1 cellular context compared by ENCODE assay signal in the genomic region with DNA sequence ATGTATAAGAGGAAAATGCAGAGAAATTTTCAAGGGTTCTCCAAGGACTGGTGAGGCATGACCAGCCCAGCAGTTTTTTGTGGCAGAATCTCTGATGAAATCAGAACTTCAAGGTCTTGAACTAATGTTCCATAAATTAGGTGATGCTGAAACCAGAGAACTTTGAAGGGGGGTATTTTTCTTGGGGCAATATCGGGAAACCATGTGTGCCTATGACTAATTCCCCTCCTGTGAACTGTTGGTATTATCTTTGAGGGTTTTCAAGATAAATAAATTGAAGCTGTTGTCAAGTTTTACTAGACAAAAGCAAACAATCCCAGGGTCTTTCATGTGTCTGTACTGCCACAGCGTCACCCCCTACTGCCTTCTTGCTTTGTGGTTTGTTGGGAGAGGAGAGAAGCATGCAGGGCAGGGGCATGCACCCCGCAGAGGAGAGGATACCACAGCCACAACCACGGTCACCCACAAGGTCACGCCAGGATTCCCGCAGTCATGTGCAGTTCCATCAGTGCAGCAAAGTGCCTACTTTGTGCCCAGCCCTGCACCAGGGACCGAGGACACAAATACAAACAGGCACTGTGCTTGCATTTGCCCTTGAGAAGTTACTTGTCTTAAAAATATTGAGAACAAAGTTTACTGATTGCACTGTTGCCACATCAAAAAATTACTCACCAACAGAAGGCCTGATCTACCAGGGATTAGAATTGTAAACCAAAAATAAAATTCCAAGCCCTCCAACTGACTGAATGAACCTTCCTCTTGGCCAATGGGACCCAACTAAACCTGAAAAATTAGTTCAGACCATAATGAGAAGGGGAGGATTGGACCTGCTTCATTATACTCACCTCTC.
A peak's percentile ranks its signal among the peaks of the same experiment; 100 is the strongest.
TF ChIP-seq lines count a peak whose summit lies in the region.

No MANE protein-coding gene starts in this region.

TF ChIP-seq in K562, 482 proteins besides CTCF, POLR2A, EP300 and RAD21 (continued from another document):
- TF ChIP-seq, protein P1, sequence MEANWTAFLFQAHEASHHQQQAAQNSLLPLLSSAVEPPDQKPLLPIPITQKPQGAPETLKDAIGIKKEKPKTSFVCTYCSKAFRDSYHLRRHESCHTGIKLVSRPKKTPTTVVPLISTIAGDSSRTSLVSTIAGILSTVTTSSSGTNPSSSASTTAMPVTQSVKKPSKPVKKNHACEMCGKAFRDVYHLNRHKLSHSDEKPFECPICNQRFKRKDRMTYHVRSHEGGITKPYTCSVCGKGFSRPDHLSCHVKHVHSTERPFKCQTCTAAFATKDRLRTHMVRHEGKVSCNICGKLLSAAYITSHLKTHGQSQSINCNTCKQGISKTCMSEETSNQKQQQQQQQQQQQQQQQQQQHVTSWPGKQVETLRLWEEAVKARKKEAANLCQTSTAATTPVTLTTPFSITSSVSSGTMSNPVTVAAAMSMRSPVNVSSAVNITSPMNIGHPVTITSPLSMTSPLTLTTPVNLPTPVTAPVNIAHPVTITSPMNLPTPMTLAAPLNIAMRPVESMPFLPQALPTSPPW (CRISPR knock-in tag; IDR thresholded peaks at IDR 0.05) = peak; percentile 50
- TF ChIP-seq ZKSCAN8 (CRISPR knock-in tag; IDR thresholded peaks at IDR 0.05) = no peak
- TF ChIP-seq JUND (IDR thresholded peaks at IDR 0.05; ENCODE audit: borderline replicate concordance, low read depth, low read length) = 0 out of 2 replicates have a peak, but pooled peaks have one; percentile 20
- no peak for TF ChIP-seq JUND (tag; IDR thresholded peaks at IDR 0.05; ENCODE audit: borderline replicate concordance, low read depth, low read length)
- TF ChIP-seq ZBTB17 (CRISPR knock-in tag; IDR thresholded peaks at IDR 0.05) = peak; percentile 96
- TF ChIP-seq ZNF589 (CRISPR knock-in tag; IDR thresholded peaks at IDR 0.05; ENCODE audit: low read depth) = no peak
- TF ChIP-seq ZNF436 (CRISPR knock-in tag; IDR thresholded peaks at IDR 0.05) = no peak
- TF ChIP-seq, protein P2, sequence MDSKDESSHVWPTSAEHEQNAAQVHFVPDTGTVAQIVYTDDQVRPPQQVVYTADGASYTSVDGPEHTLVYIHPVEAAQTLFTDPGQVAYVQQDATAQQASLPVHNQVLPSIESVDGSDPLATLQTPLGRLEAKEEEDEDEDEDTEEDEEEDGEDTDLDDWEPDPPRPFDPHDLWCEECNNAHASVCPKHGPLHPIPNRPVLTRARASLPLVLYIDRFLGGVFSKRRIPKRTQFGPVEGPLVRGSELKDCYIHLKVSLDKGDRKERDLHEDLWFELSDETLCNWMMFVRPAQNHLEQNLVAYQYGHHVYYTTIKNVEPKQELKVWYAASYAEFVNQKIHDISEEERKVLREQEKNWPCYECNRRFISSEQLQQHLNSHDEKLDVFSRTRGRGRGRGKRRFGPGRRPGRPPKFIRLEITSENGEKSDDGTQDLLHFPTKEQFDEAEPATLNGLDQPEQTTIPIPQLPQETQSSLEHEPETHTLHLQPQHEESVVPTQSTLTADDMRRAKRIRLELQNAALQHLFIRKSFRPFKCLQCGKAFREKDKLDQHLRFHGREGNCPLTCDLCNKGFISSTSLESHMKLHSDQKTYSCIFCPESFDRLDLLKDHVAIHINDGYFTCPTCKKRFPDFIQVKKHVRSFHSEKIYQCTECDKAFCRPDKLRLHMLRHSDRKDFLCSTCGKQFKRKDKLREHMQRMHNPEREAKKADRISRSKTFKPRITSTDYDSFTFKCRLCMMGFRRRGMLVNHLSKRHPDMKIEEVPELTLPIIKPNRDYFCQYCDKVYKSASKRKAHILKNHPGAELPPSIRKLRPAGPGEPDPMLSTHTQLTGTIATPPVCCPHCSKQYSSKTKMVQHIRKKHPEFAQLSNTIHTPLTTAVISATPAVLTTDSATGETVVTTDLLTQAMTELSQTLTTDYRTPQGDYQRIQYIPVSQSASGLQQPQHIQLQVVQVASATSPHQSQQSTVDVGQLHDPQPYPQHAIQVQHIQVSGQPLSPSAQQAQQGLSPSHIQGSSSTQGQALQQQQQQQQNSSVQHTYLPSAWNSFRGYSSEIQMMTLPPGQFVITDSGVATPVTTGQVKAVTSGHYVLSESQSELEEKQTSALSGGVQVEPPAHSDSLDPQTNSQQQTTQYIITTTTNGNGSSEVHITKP (IDR thresholded peaks at IDR 0.05; ENCODE audit: partially characterized antibody) = peak; percentile 74
- no peak for TF ChIP-seq PHB2 (IDR thresholded peaks at IDR 0.05; ENCODE audit: low read depth)
- TF ChIP-seq, protein P3, sequence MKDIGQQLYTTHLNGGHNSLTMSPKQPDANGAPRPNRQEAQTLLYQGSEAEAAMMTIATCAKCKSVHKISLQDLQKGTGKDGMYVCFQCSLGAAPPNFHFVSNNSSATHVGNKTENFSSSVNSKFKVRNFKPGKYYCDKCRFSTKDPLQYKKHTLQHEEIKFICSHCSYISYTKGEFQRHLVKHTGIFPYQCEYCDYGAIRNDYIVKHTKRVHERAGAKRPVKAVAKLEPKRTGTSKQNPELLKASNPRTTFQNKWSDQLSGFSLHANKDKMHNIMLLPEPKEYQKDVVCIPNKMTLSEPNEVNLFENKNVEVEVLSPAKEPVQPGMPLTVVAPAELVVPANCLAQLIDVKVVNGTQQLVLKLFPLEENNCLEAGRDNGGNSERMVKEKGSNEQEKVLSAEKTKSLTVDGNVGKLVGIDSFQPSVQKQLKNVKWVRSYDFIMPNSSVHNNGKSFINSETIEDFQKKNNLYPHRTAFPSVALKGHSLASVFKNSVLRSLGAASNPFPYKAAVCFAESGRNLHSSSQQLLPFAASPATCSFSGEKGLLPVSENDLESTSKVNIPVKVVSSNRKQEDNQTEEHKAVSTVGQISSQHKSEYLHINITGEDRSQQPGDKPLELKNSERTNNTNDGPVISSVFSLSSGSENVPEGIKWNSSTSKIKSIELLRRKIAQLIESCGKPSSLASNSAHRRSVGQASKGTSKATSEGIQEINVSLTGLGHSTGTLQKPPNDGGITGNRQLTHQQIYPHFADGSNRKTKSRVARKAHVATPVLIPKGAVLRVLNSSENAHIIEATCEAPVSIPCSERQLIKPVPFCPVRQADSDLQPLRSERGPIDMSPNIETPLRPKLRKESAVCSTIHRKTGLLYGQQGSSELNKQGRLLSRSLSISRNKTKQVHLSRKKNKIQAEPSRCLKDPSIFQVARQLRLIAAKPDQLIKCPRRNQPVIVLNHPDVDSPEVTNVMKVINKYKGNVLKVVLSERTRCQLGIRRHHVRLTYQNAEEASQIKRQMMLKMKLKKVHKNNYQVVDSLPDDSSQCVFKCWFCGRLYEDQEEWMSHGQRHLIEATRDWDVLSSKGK (CRISPR knock-in tag; IDR thresholded peaks at IDR 0.05) = no peak
- no peak for TF ChIP-seq CHD2 (IDR thresholded peaks at IDR 0.05; ENCODE audit: low read depth, low read length)
- TF ChIP-seq, protein P4, sequence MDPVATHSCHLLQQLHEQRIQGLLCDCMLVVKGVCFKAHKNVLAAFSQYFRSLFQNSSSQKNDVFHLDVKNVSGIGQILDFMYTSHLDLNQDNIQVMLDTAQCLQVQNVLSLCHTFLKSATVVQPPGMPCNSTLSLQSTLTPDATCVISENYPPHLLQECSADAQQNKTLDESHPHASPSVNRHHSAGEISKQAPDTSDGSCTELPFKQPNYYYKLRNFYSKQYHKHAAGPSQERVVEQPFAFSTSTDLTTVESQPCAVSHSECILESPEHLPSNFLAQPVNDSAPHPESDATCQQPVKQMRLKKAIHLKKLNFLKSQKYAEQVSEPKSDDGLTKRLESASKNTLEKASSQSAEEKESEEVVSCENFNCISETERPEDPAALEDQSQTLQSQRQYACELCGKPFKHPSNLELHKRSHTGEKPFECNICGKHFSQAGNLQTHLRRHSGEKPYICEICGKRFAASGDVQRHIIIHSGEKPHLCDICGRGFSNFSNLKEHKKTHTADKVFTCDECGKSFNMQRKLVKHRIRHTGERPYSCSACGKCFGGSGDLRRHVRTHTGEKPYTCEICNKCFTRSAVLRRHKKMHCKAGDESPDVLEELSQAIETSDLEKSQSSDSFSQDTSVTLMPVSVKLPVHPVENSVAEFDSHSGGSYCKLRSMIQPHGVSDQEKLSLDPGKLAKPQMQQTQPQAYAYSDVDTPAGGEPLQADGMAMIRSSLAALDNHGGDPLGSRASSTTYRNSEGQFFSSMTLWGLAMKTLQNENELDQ (CRISPR knock-in tag; IDR thresholded peaks at IDR 0.05; ENCODE audit: borderline replicate concordance) = no peak
- no peak for TF ChIP-seq MYC (IDR thresholded peaks at IDR 0.05; ENCODE audit: low read depth, low read length)
- TF ChIP-seq MYC (CRISPR knock-in tag; IDR thresholded peaks at IDR 0.05; ENCODE audit: borderline replicate concordance, low read depth) = no peak
- no peak for TF ChIP-seq CEBPG (CRISPR knock-in tag; IDR thresholded peaks at IDR 0.05)
- no peak; a peak in 1 of 4 replicates for TF ChIP-seq CEBPG (tag; conservative IDR thresholded peaks at IDR 0.05 in 1 of 2, IDR thresholded peaks at IDR 0.05 in 1 of 2)
- TF ChIP-seq, protein P5, sequence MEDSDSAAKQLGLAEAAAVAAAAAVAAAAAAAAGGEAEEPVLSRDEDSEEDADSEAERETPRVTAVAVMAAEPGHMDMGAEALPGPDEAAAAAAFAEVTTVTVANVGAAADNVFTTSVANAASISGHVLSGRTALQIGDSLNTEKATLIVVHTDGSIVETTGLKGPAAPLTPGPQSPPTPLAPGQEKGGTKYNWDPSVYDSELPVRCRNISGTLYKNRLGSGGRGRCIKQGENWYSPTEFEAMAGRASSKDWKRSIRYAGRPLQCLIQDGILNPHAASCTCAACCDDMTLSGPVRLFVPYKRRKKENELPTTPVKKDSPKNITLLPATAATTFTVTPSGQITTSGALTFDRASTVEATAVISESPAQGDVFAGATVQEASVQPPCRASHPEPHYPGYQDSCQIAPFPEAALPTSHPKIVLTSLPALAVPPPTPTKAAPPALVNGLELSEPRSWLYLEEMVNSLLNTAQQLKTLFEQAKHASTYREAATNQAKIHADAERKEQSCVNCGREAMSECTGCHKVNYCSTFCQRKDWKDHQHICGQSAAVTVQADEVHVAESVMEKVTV (CRISPR knock-in tag; IDR thresholded peaks at IDR 0.05) = no peak
- TF ChIP-seq RNF2 (IDR thresholded peaks at IDR 0.05) = no peak
- TF ChIP-seq NCOR1 (IDR thresholded peaks at IDR 0.05) = no peak
- TF ChIP-seq EHMT2 (IDR thresholded peaks at IDR 0.05) = no peak
- TF ChIP-seq FOSL1 (tag; conservative IDR thresholded peaks at IDR 0.05) = peak; percentile 67
- TF ChIP-seq, protein P6, sequence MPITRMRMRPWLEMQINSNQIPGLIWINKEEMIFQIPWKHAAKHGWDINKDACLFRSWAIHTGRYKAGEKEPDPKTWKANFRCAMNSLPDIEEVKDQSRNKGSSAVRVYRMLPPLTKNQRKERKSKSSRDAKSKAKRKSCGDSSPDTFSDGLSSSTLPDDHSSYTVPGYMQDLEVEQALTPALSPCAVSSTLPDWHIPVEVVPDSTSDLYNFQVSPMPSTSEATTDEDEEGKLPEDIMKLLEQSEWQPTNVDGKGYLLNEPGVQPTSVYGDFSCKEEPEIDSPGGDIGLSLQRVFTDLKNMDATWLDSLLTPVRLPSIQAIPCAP (CRISPR knock-in tag; IDR thresholded peaks at IDR 0.05; ENCODE audit: borderline replicate concordance) = no peak
- TF ChIP-seq, protein P7, sequence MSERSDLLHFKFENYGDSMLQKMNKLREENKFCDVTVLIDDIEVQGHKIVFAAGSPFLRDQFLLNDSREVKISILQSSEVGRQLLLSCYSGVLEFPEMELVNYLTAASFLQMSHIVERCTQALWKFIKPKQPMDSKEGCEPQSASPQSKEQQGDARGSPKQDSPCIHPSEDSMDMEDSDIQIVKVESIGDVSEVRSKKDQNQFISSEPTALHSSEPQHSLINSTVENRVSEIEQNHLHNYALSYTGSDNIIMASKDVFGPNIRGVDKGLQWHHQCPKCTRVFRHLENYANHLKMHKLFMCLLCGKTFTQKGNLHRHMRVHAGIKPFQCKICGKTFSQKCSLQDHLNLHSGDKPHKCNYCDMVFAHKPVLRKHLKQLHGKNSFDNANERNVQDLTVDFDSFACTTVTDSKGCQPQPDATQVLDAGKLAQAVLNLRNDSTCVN (CRISPR knock-in tag; IDR thresholded peaks at IDR 0.05) = no peak
